9 cellular contexts compared by ENCODE assay signal in the genomic region with DNA sequence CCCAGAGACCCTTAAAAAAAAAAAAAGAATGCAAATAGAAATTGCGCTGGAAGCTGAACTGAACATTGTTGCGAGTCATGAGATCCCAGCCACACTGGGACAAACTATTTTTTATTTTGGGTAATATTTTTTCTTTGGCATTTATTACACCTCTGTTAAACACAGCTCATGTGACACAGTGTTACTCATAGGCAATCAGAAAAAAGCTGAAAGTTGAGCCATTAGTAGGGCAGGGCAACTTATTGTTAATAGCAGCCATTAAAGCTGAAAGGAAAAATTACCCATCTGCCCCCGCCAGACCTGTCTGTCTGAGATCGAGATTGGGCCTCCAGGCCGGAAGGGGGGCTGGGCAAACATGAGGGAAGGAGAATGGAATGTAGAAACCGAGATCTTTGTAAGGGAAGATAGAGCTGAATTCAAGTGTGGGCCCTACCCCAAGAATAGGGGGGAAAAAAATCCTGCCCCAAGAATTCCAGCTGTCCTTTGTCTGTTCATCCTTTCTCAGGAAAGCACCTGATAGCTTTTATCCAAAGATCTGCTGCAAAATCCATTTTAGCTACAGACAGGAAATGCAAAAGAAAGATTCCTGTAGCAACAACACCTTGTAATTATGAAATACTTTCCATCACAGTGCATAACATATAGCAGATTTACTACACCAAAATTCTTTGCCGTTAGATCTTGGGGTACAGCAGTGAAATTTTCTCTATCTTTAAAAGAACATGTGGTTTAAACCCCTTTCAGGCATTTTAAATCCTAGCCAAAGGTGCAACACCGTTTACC.
A peak's percentile ranks its signal among the peaks of the same experiment; 100 is the strongest.
DNase-seq lines count a peak whose midpoint lies in the region; ATAC-seq and TF ChIP-seq lines count a peak whose summit lies in the region.
"Had no signal": no experiment of that assay in that cellular context is flagged by ENCODE, and none has a peak within 500 bp of the region (broad histone marks: within the 10 kb centered on the region; RNA-seq: fewer than 3 reads in every experiment).

No MANE protein-coding gene starts in this region.

- peaks cover 6% of the 10 kb centered on the region; the same call in 2 of the 3 replicates for H3K36me3 Mint-ChIP-seq in GM23338 (ENCODE audit: low read depth)
- H3K36me3 Mint-ChIP-seq: IgD-negative memory B cell had no signal

- peak overlapping the region; percentile 54 for H3K4me2 ChIP-seq in GM23338

- CTCF ChIA-PET in RWPE1 (lab: Yijun Ruan, JAX) = interaction anchor here (2.3 kb wide), 1 partner anchor 16 kb away, joined by 12 read pairs; no protein-coding TSS in a partner anchor
- CTCF ChIA-PET in GM10248 (lab: Yijun Ruan, JAX) = interaction anchor here (1.0 to 1.1 kb wide), 2 partner anchors 8 to 16 kb away, joined by 5 to 6 read pairs; no protein-coding TSS in a partner anchor

- no peak for TF ChIP-seq CTCF in GM23338 (conservative IDR thresholded peaks at IDR 0.05; ENCODE audit: low read depth in 2 of 2)
- no peak for TF ChIP-seq CTCF in RWPE1 (conservative IDR thresholded peaks at IDR 0.05; ENCODE audit: low read depth)
- TF ChIP-seq CTCF in foreskin fibroblast (IDR thresholded peaks at IDR 0.05; ENCODE audit: low read depth, low read length) = no peak
- no peak for TF ChIP-seq CTCF in retinal pigment epithelial cell (conservative IDR thresholded peaks at IDR 0.05; ENCODE audit: low read depth, low read length)
- TF ChIP-seq CTCF in GM10248 (IDR thresholded peaks at IDR 0.05; ENCODE audit: control extremely low read depth, extremely low read depth, low read depth, missing control alignments) = no peak

- H2AFZ ChIP-seq in GM23338 = no peak overlapping the region

- no peaks in the 10 kb centered on the region for H3F3A ChIP-seq in GM23338 (replicated peaks; ENCODE audit: low read depth)

- POLR2A ChIA-PET in RWPE1 (lab: Yijun Ruan, JAX; ENCODE audit: low non-redundant PET) = no interaction called here
- POLR2A ChIA-PET in GM10248 (lab: Yijun Ruan, JAX) = no interaction called here

- peaks cover 6% of the 10 kb centered on the region; the same call in 1 of the 2 replicates for H4K20me1 ChIP-seq in GM23338 (replicated peaks; ENCODE audit: insufficient read depth)

- peak; percentile 70 for ATAC-seq in GM23338

- H3K4me3 ChIP-seq in GM23338 = no peak overlapping the region
- H3K4me3 ChIP-seq in foreskin fibroblast (ENCODE audit: low read depth in 1 of 2, low read length in 2 of 2) = peak overlapping the region in 1 of 2 donors; percentile 2
- H3K4me3 ChIP-seq in retinal pigment epithelial cell (ENCODE audit: low read length) = no peak overlapping the region

- no peaks in the 10 kb centered on the region for H3K36me3 ChIP-seq in GM23338 (ENCODE audit: insufficient read depth)

- peaks cover 46% of the 10 kb centered on the region for H3K4me1 ChIP-seq in GM23338 (ENCODE audit: insufficient read depth)

- H3K27ac ChIP-seq in GM23338 (ENCODE audit: low read depth) = peak overlapping the region; percentile 64
- peak overlapping the region; percentile 75 for H3K27ac ChIP-seq in RWPE1

- peaks cover 5% of the 10 kb centered on the region for H3K27me3 Mint-ChIP-seq in GM23338 (ENCODE audit: insufficient read depth, low read depth, poor library complexity)
- H3K27me3 Mint-ChIP-seq: IgD-negative memory B cell had no signal

- peaks cover 65% of the 10 kb centered on the region for H3K4me1 Mint-ChIP-seq in GM23338

- DNase-seq in GM23338 (ENCODE audit: low spot score) = peak; percentile 70
- DNase-seq in RWPE1 (ENCODE audit: low spot score) = peak; percentile 74
- peak; percentile 79 to 82 for DNase-seq in foreskin fibroblast
- peak; percentile 72 for DNase-seq in retinal pigment epithelial cell (ENCODE audit: low read depth)
- no peak for DNase-seq in stimulated activated CD4-positive, alpha-beta T cell treated with anti-CD3 and anti-CD28 coated beads, Interleukin-2, amount 100 ng/mL, for 48 hours
- DNase-seq in GM10248 (ENCODE audit: extremely low spot score) = no peak
- DNase-seq in NCI-H82 treated with DMSO at 0.1 percent for 48 hours (lab: John Stamatoyannopoulos, UW; ENCODE audit: unreplicated experiment) = no peak
- DNase-seq in stimulated activated CD4-positive, alpha-beta T cell treated with anti-CD3 and anti-CD28 coated beads, Interleukin-4, amount 100 ng/mL, for 24 hours = no peak

- H3K27ac Mint-ChIP-seq in GM23338 = peak overlapping the region; percentile 89
- H3K27ac Mint-ChIP-seq: IgD-negative memory B cell had no signal

- H3K79me2 ChIP-seq in GM23338 (replicated peaks; ENCODE audit: insufficient read depth) = peaks cover 83% of the 10 kb centered on the region

- H3K9me3 Mint-ChIP-seq in GM23338 = no peaks in the 10 kb centered on the region
- H3K9me3 Mint-ChIP-seq: IgD-negative memory B cell had no signal

- H3K4me3 Mint-ChIP-seq in GM23338 = no peak overlapping the region; the same call in 2 of the 3 replicates
- H3K4me3 Mint-ChIP-seq: IgD-negative memory B cell had no signal

- no peaks in the 10 kb centered on the region for H3K9me2 ChIP-seq in GM23338 (ENCODE audit: insufficient read depth)

- H3K27me3 ChIP-seq in GM23338 (ENCODE audit: insufficient read depth) = no peaks in the 10 kb centered on the region

TF ChIP-seq in GM23338, 12 proteins besides CTCF, POLR2A, EP300 and RAD21:
- TF ChIP-seq EZH2phosphoT487 (IDR thresholded peaks at IDR 0.05; ENCODE audit: unreplicated experiment) (no peak), CREB1 (CRISPR knock-in tag; IDR thresholded peaks at IDR 0.05; ENCODE audit: low read depth) (no peak), STAT1 (IDR thresholded peaks at IDR 0.05; ENCODE audit: unreplicated experiment) (no peak)
- TF ChIP-seq, protein P1, sequence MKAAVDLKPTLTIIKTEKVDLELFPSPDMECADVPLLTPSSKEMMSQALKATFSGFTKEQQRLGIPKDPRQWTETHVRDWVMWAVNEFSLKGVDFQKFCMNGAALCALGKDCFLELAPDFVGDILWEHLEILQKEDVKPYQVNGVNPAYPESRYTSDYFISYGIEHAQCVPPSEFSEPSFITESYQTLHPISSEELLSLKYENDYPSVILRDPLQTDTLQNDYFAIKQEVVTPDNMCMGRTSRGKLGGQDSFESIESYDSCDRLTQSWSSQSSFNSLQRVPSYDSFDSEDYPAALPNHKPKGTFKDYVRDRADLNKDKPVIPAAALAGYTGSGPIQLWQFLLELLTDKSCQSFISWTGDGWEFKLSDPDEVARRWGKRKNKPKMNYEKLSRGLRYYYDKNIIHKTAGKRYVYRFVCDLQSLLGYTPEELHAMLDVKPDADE (IDR thresholded peaks at IDR 0.05) = no peak

Comparison
In these comparisons a context has a peak if more than half of its experiments do, and no peak if none do; other contexts are left out.
1. DNase-seq: peak in GM23338 (single experiment), RWPE1 (single experiment), foreskin fibroblast (2 of 2) and retinal pigment epithelial cell (single experiment); none in stimulated activated CD4-positive, alpha-beta T cell treated with anti-CD3 and anti-CD28 coated beads, Interleukin-2, amount 100 ng/mL, for 48 hours (0 of 2), GM10248 (single experiment), NCI-H82 treated with DMSO at 0.1 percent for 48 hours (single experiment) and stimulated activated CD4-positive, alpha-beta T cell treated with anti-CD3 and anti-CD28 coated beads, Interleukin-4, amount 100 ng/mL, for 24 hours (single experiment).